ENCODE assay signal across 9 cellular contexts in genomic region chr13:99979453-99980200, GRCh38. TPM values are rescaled to one million over a fixed set of nuclear protein-coding genes. Genes with fewer than 3 reads are reported as not detected.
DNase-seq lines count a peak whose midpoint lies in the region; ATAC-seq and TF ChIP-seq lines count a peak whose summit lies in the region.
"Had no signal": no experiment of that assay in that cellular context is flagged by ENCODE, and none has a peak within 500 bp of the region (broad histone marks: within the 10 kb centered on the region; RNA-seq: fewer than 3 reads in every experiment).

No MANE protein-coding gene starts in this region.

- peaks cover 73% of the 10 kb centered on the region for H3K27me3 Mint-ChIP-seq in CD4-positive, CD25-positive, alpha-beta regulatory T cell
- H3K27me3 Mint-ChIP-seq in nephron (ENCODE audit: low read depth) = peaks cover 82% of the 10 kb centered on the region

- no peak for TF ChIP-seq POLR2A in breast epithelium (IDR thresholded peaks at IDR 0.05)

- H3K4me1 Mint-ChIP-seq in CD4-positive, CD25-positive, alpha-beta regulatory T cell = peaks cover 0 to 28% (median 10%) of the 10 kb centered on the region in 4 donors
- H3K4me1 Mint-ChIP-seq in nephron = peaks cover 9% of the 10 kb centered on the region

- intact Hi-C loops in breast epithelium (cut with DNase I; ENCODE audit: low total_unique reads) = no loop called here

- peaks cover 19 to 55% of the 10 kb centered on the region in 2 experiments for H3K9me3 ChIP-seq in CD4-positive, CD25-positive, alpha-beta regulatory T cell (ENCODE audit: control insufficient read depth in 2 of 2, low read length in 2 of 2)
- no peaks in the 10 kb centered on the region for H3K9me3 ChIP-seq in HUES64 (ENCODE audit: insufficient read depth, low read depth, low read length)
- no peaks in the 10 kb centered on the region for H3K9me3 ChIP-seq in breast epithelium

- H3K9me3 Mint-ChIP-seq in CD4-positive, CD25-positive, alpha-beta regulatory T cell = peaks cover 2 to 18% (median 13%) of the 10 kb centered on the region in 7 donors
- H3K9me3 Mint-ChIP-seq in nephron = peaks cover 3% of the 10 kb centered on the region

- ATAC-seq in CD4-positive, CD25-positive, alpha-beta regulatory T cell (ENCODE audit: low read depth in 2 of 2) = no peak
- no peak for ATAC-seq in GM21528 (IDR thresholded peaks at IDR 0.05; ENCODE audit: low FRiP score, unreplicated experiment)

- under 1% methylated on average over 59 of the region's 59 CpGs for WGBS in HUES64

- H3K4me3 Mint-ChIP-seq in CD4-positive, CD25-positive, alpha-beta regulatory T cell = peak overlapping the region; percentile 26 to 82 (median 56)
- H3K4me3 Mint-ChIP-seq in nephron = peak overlapping the region; percentile 59 to 70 (median 61)

- H3K4me3 ChIP-seq in CD4-positive, CD25-positive, alpha-beta regulatory T cell (ENCODE audit: low read depth, low read length) = no peak overlapping the region
- H3K4me3 ChIP-seq in HUES64 (ENCODE audit: low read length) (peak overlapping the region; percentile 82), breast epithelium (peak overlapping the region; percentile 35 to 77 (median 50))

- no peak overlapping the region for H3K27ac ChIP-seq in CD4-positive, CD25-positive, alpha-beta regulatory T cell (ENCODE audit: insufficient read depth, low read length, poor library complexity, severe bottlenecking)
- H3K27ac ChIP-seq in HUES64 (ENCODE audit: low read depth, low read length) (peak overlapping the region; percentile 84), breast epithelium (no peak overlapping the region)

- no peak for DNase-seq in CD4-positive, CD25-positive, alpha-beta regulatory T cell
- peak in 1 of 2 donors; percentile 16 for DNase-seq in breast epithelium (ENCODE audit: low spot score in 2 of 2)
- DNase-seq in effector CD8-positive, alpha-beta T cell (lab: John Stamatoyannopoulos, UW) = no peak
- no peak for DNase-seq in NCI-H1048 (lab: John Stamatoyannopoulos, UW)
- no peak for DNase-seq in stimulated activated naive CD4-positive, alpha-beta T cell treated with Interleukin-2 at 50 U/mL for 16 hours (lab: John Stamatoyannopoulos, UW)

- H3K36me3 Mint-ChIP-seq in CD4-positive, CD25-positive, alpha-beta regulatory T cell = no peaks in the 10 kb centered on the region
- no peaks in the 10 kb centered on the region for H3K36me3 Mint-ChIP-seq in nephron (ENCODE audit: low read depth)
- H3K36me3 Mint-ChIP-seq: T-cell had no signal

- H3K9ac ChIP-seq in HUES64 (ENCODE audit: low read depth, low read length) = peak overlapping the region; percentile 84

- TF ChIP-seq CTCF in breast epithelium (IDR thresholded peaks at IDR 0.05) (no peak), nephron (IDR thresholded peaks at IDR 0.05; ENCODE audit: unreplicated experiment in 3 of 3) (no peak)

- H3K4me1 ChIP-seq in CD4-positive, CD25-positive, alpha-beta regulatory T cell (ENCODE audit: control insufficient read depth, insufficient read depth, low read length, poor library complexity, severe bottlenecking) = peaks cover 52% of the 10 kb centered on the region
- H3K4me1 ChIP-seq in HUES64 (ENCODE audit: insufficient read depth, low read length) = peaks cover 37% of the 10 kb centered on the region
- peaks cover 0 to 12% of the 10 kb centered on the region in 2 donors for H3K4me1 ChIP-seq in breast epithelium

- H3K27ac Mint-ChIP-seq in CD4-positive, CD25-positive, alpha-beta regulatory T cell = no peak overlapping the region
- H3K27ac Mint-ChIP-seq in nephron = no peak overlapping the region
- H3K27ac Mint-ChIP-seq: T-cell had no signal

- no peaks in the 10 kb centered on the region for H3K36me3 ChIP-seq in CD4-positive, CD25-positive, alpha-beta regulatory T cell (ENCODE audit: control insufficient read depth, insufficient read depth, low read length)
- H3K36me3 ChIP-seq in HUES64 (ENCODE audit: insufficient read depth, low read length) = peaks cover 22% of the 10 kb centered on the region
- no peaks in the 10 kb centered on the region for H3K36me3 ChIP-seq in breast epithelium

- peaks cover 51% of the 10 kb centered on the region for H3K27me3 ChIP-seq in CD4-positive, CD25-positive, alpha-beta regulatory T cell (ENCODE audit: control insufficient read depth, insufficient read depth, low read length)
- H3K27me3 ChIP-seq in HUES64 (ENCODE audit: insufficient read depth, low read length) = peaks cover 64% of the 10 kb centered on the region
- H3K27me3 ChIP-seq in breast epithelium = peaks cover 27 to 100% of the 10 kb centered on the region in 2 donors

RNA-seq across cellular contexts. Expression of gene ZIC2, which starts 2.0 kb away (rescaled TPM):
- total RNA-seq in CD4-positive, CD25-positive, alpha-beta regulatory T cell = not detected
- not detected for polyA plus RNA-seq in CD4-positive, CD25-positive, alpha-beta regulatory T cell
- polyA plus RNA-seq in HUES64 (2013, experiment 1 of 2) = 113 TPM
- 125 TPM for polyA plus RNA-seq in HUES64 (2013, experiment 2 of 2)
- under 1 TPM in 1 of 3 donors, not detected in 2; 0.15 TPM for total RNA-seq in breast epithelium

RNA-seq across cellular contexts. Expression of gene ZIC5, which starts 8.1 kb away (rescaled TPM):
- total RNA-seq in CD4-positive, CD25-positive, alpha-beta regulatory T cell = not detected
- polyA plus RNA-seq in CD4-positive, CD25-positive, alpha-beta regulatory T cell = not detected
- polyA plus RNA-seq in HUES64 (2013, experiment 1 of 2) = 25.6 TPM
- polyA plus RNA-seq in HUES64 (2013, experiment 2 of 2) = 25.2 TPM
- not detected for total RNA-seq in breast epithelium
